In genomic region chr3:13420051-13420816, GRCh38 we compare ENCODE assay signal across 8 cellular contexts. TPM values are rescaled to one million over a fixed set of nuclear protein-coding genes. Genes with fewer than 3 reads are reported as not detected.
A peak's percentile ranks its signal among the peaks of the same experiment; 100 is the strongest.
DNase-seq lines count a peak whose midpoint lies in the region; ATAC-seq and TF ChIP-seq lines count a peak whose summit lies in the region.

TSS of gene NUP210 (minus strand) at chr3:13420322. CDS start at chr3:13420226, 96 bp downstream.

- H3K27me3 ChIP-seq in body of pancreas (no peaks in the 10 kb centered on the region), lower lobe of right lung (ENCODE audit: low read depth) (no peaks in the 10 kb centered on the region)

- H3K27ac Mint-ChIP-seq in T-cell = peak within 1 kb of the TSS; percentile 97 to 99

- H3K27me3 Mint-ChIP-seq in T-cell = no peaks in the 10 kb centered on the region

- H3K27ac ChIP-seq in body of pancreas (peak within 1 kb of the TSS; percentile 55 to 73 (median 64)), lower lobe of right lung (peak within 1 kb of the TSS; percentile 74)

- peak within 1 kb of the TSS; percentile 92 to 98 (median 94) for H3K4me3 Mint-ChIP-seq in T-cell

- POLR2A ChIA-PET in T-cell (lab: Charles Lee) = no interaction called here

- TF ChIP-seq CTCF in body of pancreas (IDR thresholded peaks at IDR 0.05) (peak in 2 of 7 experiments; percentile 16 to 22), lower lobe of right lung (IDR thresholded peaks at IDR 0.05) (no peak)

- peak within 1 kb of the TSS; percentile 78 for H3K9ac ChIP-seq in ES-I3 (ENCODE audit: low read depth, low read length)

- no peaks in the 10 kb centered on the region for H3K9me3 Mint-ChIP-seq in T-cell

- H3K4me1 Mint-ChIP-seq in T-cell = peaks cover 70 to 73% (median 73%) of the 10 kb centered on the region in 3 donors

- H3K4me1 ChIP-seq in ES-I3 (ENCODE audit: insufficient read depth, low read length) (peaks cover 16% of the 10 kb centered on the region), body of pancreas (peaks cover 38% of the 10 kb centered on the region), lower lobe of right lung (peaks cover 32% of the 10 kb centered on the region)

- CTCF ChIA-PET in T-cell (lab: Charles Lee) = interaction anchor here (0.6 to 6.2 kb wide), 6 partner anchors 8 to 328 kb away, joined by 3 to 56 read pairs (median 4); partner anchors contain the start of gene HDAC11 (in 1 of the 2)

- intact Hi-C loops in body of pancreas (cut with DNase I) = no loop called here
- intact Hi-C loops in lower lobe of right lung (cut with DNase I) = no loop called here

- ATAC-seq in GM21423 (IDR thresholded peaks at IDR 0.05; ENCODE audit: unreplicated experiment) (peak; percentile 59), T-cell (replicated peaks in 1 of 4) (peak in 3 of 4 experiments; percentile 56 to 61 (median 59)), body of pancreas (peak; percentile 79), lower lobe of right lung (peak; percentile 73 to 79)

- H3K4me3 ChIP-seq in body of pancreas (peak within 1 kb of the TSS; percentile 41 to 66), lower lobe of right lung (peak within 1 kb of the TSS; percentile 66)

- peaks cover 5% of the 10 kb centered on the region; the same call in 1 of the 2 replicates for H3K9me3 ChIP-seq in ES-I3 (ENCODE audit: control insufficient read depth, insufficient read depth, low read length)
- H3K9me3 ChIP-seq in body of pancreas = no peaks in the 10 kb centered on the region
- no peaks in the 10 kb centered on the region for H3K9me3 ChIP-seq in lower lobe of right lung

- H3K36me3 ChIP-seq in ES-I3 (ENCODE audit: insufficient read depth, low read length) (no peaks in the 10 kb centered on the region), body of pancreas (replicated peaks in 1 of 2; ENCODE audit: insufficient read depth in 1 of 2, low read depth in 2 of 2) (no peaks in the 10 kb centered on the region), lower lobe of right lung (no peaks in the 10 kb centered on the region)

- TF ChIP-seq POLR2A in body of pancreas (IDR thresholded peaks at IDR 0.05) = no peak

- DNase-seq in HuH-7.5 (ENCODE audit: low spot score) (peak; percentile 95), T-cell (peak in 17 of 34 experiments; percentile 14 to 63 (median 37)), body of pancreas (peak; percentile 50 to 74 (median 61)), lower lobe of right lung (peak; percentile 70), HCEC 1CT (no peak)
- peak; percentile 55 for DNase-seq in stimulated activated CD8-positive, alpha-beta memory T cell treated with anti-CD3 and anti-CD28 coated beads, Interleukin-4, amount 100 ng/mL, for 24 hours (ENCODE audit: low read depth)

- H3K36me3 Mint-ChIP-seq in T-cell = no peaks in the 10 kb centered on the region

- WGBS in body of pancreas, 2 donors = 4 to 11% methylated on average over 9 to 61 of the region's 88 CpGs

RNA-seq across cellular contexts. Expression of gene NUP210, which starts in this region (rescaled TPM):
- total RNA-seq in T-cell = 100 to 1,000 TPM; 117 to 148 (median 125) TPM
- total RNA-seq in body of pancreas = 10 to 100 TPM; 16.3 to 19.1 TPM
- total RNA-seq in lower lobe of right lung = 22.2 TPM
